ENCODE assay signal across 8 cellular contexts in genomic region chr11:123511037-123511870, GRCh38.
DNase-seq lines count a peak whose midpoint lies in the region; ATAC-seq and TF ChIP-seq lines count a peak whose summit lies in the region.

No MANE protein-coding gene starts in this region.

- H3K4me1 ChIP-seq in neural progenitor cell (peaks cover 21% of the 10 kb centered on the region), suprapubic skin (peaks cover 8% of the 10 kb centered on the region)

- peaks cover 2% of the 10 kb centered on the region for H3K27me3 Mint-ChIP-seq in neural progenitor cell (ENCODE audit: insufficient read depth, low read depth)

- H3K36me3 Mint-ChIP-seq in neural progenitor cell = peaks cover 6% of the 10 kb centered on the region

- H3K4me2 ChIP-seq in neural progenitor cell = peak overlapping the region; percentile 44

- H3K79me2 ChIP-seq in neural progenitor cell (ENCODE audit: low read depth) = peaks cover 9% of the 10 kb centered on the region

- DNase-seq in DMS79 (lab: John Stamatoyannopoulos, UW) (peak; percentile 83), Kasumi-1 (lab: John Stamatoyannopoulos, UW) (peak; percentile 72 to 79), RKO (ENCODE audit: low spot score) (peak; percentile 89), activated T-helper 1 cell treated with Interleukin-2 at 50 U/mL for 16 hours (ENCODE audit: low read depth) (peak; percentile 30), fibroblast of pulmonary artery (ENCODE audit: low read depth) (peak; percentile 91), neural progenitor cell (ENCODE audit: low spot score) (peak; percentile 95), suprapubic skin (ENCODE audit: low spot score in 2 of 2) (peak; percentile 80 to 86)

- no peak overlapping the region for H2AFZ ChIP-seq in neural progenitor cell (replicated peaks)

- H3K27me3 ChIP-seq in neural progenitor cell = no peaks in the 10 kb centered on the region
- H3K27me3 ChIP-seq in suprapubic skin = no peaks in the 10 kb centered on the region

- H3F3A ChIP-seq in neural progenitor cell (ENCODE audit: low read depth) = peaks cover 5% of the 10 kb centered on the region

- no peak for TF ChIP-seq EP300 in suprapubic skin (IDR thresholded peaks at IDR 0.05)

- peak overlapping the region; percentile 88 for H3K27ac Mint-ChIP-seq in neural progenitor cell

- H4K20me1 ChIP-seq in neural progenitor cell (ENCODE audit: low read depth) = peaks cover 13% of the 10 kb centered on the region

- no peak overlapping the region for H3K27ac ChIP-seq in neural progenitor cell
- H3K27ac ChIP-seq in suprapubic skin = no peak overlapping the region

- H3K4me3 ChIP-seq in fibroblast of pulmonary artery (replicated peaks; ENCODE audit: low read depth, low read length) = no peak overlapping the region
- H3K4me3 ChIP-seq in neural progenitor cell = no peak overlapping the region
- H3K4me3 ChIP-seq in suprapubic skin = no peak overlapping the region

- peak; percentile 87 for ATAC-seq in GM21737 (IDR thresholded peaks at IDR 0.05; ENCODE audit: unreplicated experiment)

- H3K4me3 Mint-ChIP-seq in neural progenitor cell = peak overlapping the region; percentile 57

- 18% methylated on average over 13 of the region's 14 CpGs for WGBS in suprapubic skin

- H3K9ac ChIP-seq in neural progenitor cell = no peak overlapping the region

- H3K9me3 ChIP-seq in neural progenitor cell (ENCODE audit: low read depth) = no peaks in the 10 kb centered on the region
- H3K9me3 ChIP-seq in suprapubic skin = no peaks in the 10 kb centered on the region

- no peaks in the 10 kb centered on the region for H3K9me3 Mint-ChIP-seq in neural progenitor cell

- H3K36me3 ChIP-seq in neural progenitor cell (no peaks in the 10 kb centered on the region), suprapubic skin (no peaks in the 10 kb centered on the region)

- TF ChIP-seq CTCF in fibroblast of pulmonary artery (IDR thresholded peaks at IDR 0.05; ENCODE audit: low read length, missing control alignments) = peak; percentile 79
- peak; percentile 95 for TF ChIP-seq CTCF in neural progenitor cell (IDR thresholded peaks at IDR 0.05)
- TF ChIP-seq CTCF in suprapubic skin (IDR thresholded peaks at IDR 0.05) = peak; percentile 57 to 90

- peaks cover 40% of the 10 kb centered on the region for H3K4me1 Mint-ChIP-seq in neural progenitor cell

- TF ChIP-seq POLR2A in suprapubic skin (IDR thresholded peaks at IDR 0.05) = no peak

Comparison
In these comparisons a context has a peak if more than half of its experiments do, and no peak if none do; other contexts are left out.
1. DNase-seq: peak in every context shown above with its lines; median percentile 95 in neural progenitor cell; 91 in fibroblast of pulmonary artery; 89 in RKO; 83 in DMS79; 83 in suprapubic skin; 76 in Kasumi-1; 30 in activated T-helper 1 cell treated with Interleukin-2 at 50 U/mL for 16 hours.